In genomic region chr9:114847492-114848417, GRCh38 we compare ENCODE assay signal across 17 cellular contexts. TPM values are rescaled to one million over a fixed set of nuclear protein-coding genes. Genes with fewer than 3 reads are reported as not detected.
DNase-seq lines count a peak whose midpoint lies in the region; ATAC-seq, FAIRE-seq and TF ChIP-seq lines count a peak whose summit lies in the region.
"Had no signal": no experiment of that assay in that cellular context is flagged by ENCODE, and none has a peak within 500 bp of the region (broad histone marks: within the 10 kb centered on the region; RNA-seq: fewer than 3 reads in every experiment).

No MANE protein-coding gene starts in this region.

- H3K9me3 ChIP-seq in IMR-90 (ENCODE audit: control insufficient read depth, insufficient read depth, low read length) (no peaks in the 10 kb centered on the region), K562 (replicated peaks; ENCODE audit: control insufficient read depth, insufficient read depth, low read depth, low read length) (no peaks in the 10 kb centered on the region)
- H3K9me3 ChIP-seq: Caco-2 had no signal

- CTCF ChIA-PET in IMR-90 (lab: Yijun Ruan, JAX), result no interaction called here
- CTCF ChIA-PET in K562 (lab: Yijun Ruan, JAX; ENCODE audit: low intra/inter-chr PET ratio), result no interaction called here

- no peak overlapping the region for H3K27ac ChIP-seq in IMR-90 (ENCODE audit: insufficient read depth, low read length)
- H3K27ac ChIP-seq in K562 (ENCODE audit: extremely low read depth, low read depth, low read length), result no peak overlapping the region
- H3K27ac ChIP-seq: C4-2B had no signal

- no peak overlapping the region for H4K5ac ChIP-seq in IMR-90 (ENCODE audit: low read depth, low read length)

- H2AK9ac ChIP-seq in IMR-90 (replicated peaks; ENCODE audit: low read depth, low read length, poor library complexity), result no peak overlapping the region

- H4K91ac ChIP-seq in IMR-90 (ENCODE audit: insufficient read depth, low read depth, low read length), result no peak overlapping the region

- no peak overlapping the region for H3K23ac ChIP-seq in IMR-90 (ENCODE audit: low read depth, low read length)

- FAIRE-seq in K562 (lab: Jason Lieb, UNC), result no peak
- FAIRE-seq: A204.1, D721Med, G401.6, GM12891, GM19239, H1 had no signal

- no peaks in the 10 kb centered on the region for H3K79me2 ChIP-seq in K562 (ENCODE audit: control insufficient read depth, insufficient read depth, low read length)

- H3K9ac ChIP-seq in IMR-90 (ENCODE audit: low read depth, low read length), result no peak overlapping the region
- no peak overlapping the region for H3K9ac ChIP-seq in K562 (ENCODE audit: insufficient read depth in 1 of 2, low read depth in 2 of 2, low read length in 2 of 2)

- no peak overlapping the region for H2BK15ac ChIP-seq in IMR-90 (ENCODE audit: low read depth, low read length)

- POLR2A ChIA-PET in IMR-90 (lab: Charles Lee; ENCODE audit: unreplicated experiment), result no interaction called here
- POLR2A ChIA-PET in K562 (lab: Yijun Ruan, JAX), result interaction anchor here (1.2 kb wide), 1 partner anchor 10 kb away, joined by 3 read pairs; no protein-coding TSS in a partner anchor

- no peak for DNase-seq in activated naive CD8-positive, alpha-beta T cell treated with anti-CD3 and anti-CD28 coated beads, Interleukin-2, amount 50 U/mL, for 24 hours
- no peak for DNase-seq in activated naive CD8-positive, alpha-beta T cell treated with anti-CD3 and anti-CD28 coated beads for 36 hours
- DNase-seq in IMR-90, result no peak
- no peak for DNase-seq in K562 (ENCODE audit: extremely low read depth in 1 of 4, low spot score in 3 of 4)
- DNase-seq: AML-193; Caco-2; CD4-positive, alpha-beta T cell; H9 had no signal

- no peak overlapping the region for H3K4me3 Mint-ChIP-seq in activated naive CD8-positive, alpha-beta T cell treated with anti-CD3 and anti-CD28 coated beads, Interleukin-2, amount 50 U/mL, for 24 hours
- no peak overlapping the region for H3K4me3 Mint-ChIP-seq in activated naive CD8-positive, alpha-beta T cell treated with anti-CD3 and anti-CD28 coated beads for 36 hours
- H3K4me3 Mint-ChIP-seq: CD4-positive, alpha-beta T cell; H9 had no signal

- H3K36me3 Mint-ChIP-seq in activated naive CD8-positive, alpha-beta T cell treated with anti-CD3 and anti-CD28 coated beads, Interleukin-2, amount 50 U/mL, for 24 hours (ENCODE audit: low read depth), result no peaks in the 10 kb centered on the region
- H3K36me3 Mint-ChIP-seq in activated naive CD8-positive, alpha-beta T cell treated with anti-CD3 and anti-CD28 coated beads for 36 hours, result peaks cover 2% of the 10 kb centered on the region

- H3K9me3 Mint-ChIP-seq in activated naive CD8-positive, alpha-beta T cell treated with anti-CD3 and anti-CD28 coated beads, Interleukin-2, amount 50 U/mL, for 24 hours, result peaks cover 6% of the 10 kb centered on the region
- H3K9me3 Mint-ChIP-seq in activated naive CD8-positive, alpha-beta T cell treated with anti-CD3 and anti-CD28 coated beads for 36 hours, result peaks cover 2% of the 10 kb centered on the region
- H3K9me3 Mint-ChIP-seq: CD4-positive, alpha-beta T cell; H9 had no signal

- no peak overlapping the region for H3K4ac ChIP-seq in IMR-90 (ENCODE audit: low read depth, low read length)

- no peak overlapping the region for H3K14ac ChIP-seq in IMR-90 (replicated peaks; ENCODE audit: low read depth, low read length)

- H2AK5ac ChIP-seq in IMR-90 (ENCODE audit: low read depth, low read length), result no peak overlapping the region

- H3K56ac ChIP-seq in IMR-90 (ENCODE audit: extremely low read depth, insufficient read depth, low read length), result no peak overlapping the region

- H3K27me3 Mint-ChIP-seq in activated naive CD8-positive, alpha-beta T cell treated with anti-CD3 and anti-CD28 coated beads, Interleukin-2, amount 50 U/mL, for 24 hours, result no peaks in the 10 kb centered on the region
- no peaks in the 10 kb centered on the region for H3K27me3 Mint-ChIP-seq in activated naive CD8-positive, alpha-beta T cell treated with anti-CD3 and anti-CD28 coated beads for 36 hours
- H3K27me3 Mint-ChIP-seq: CD4-positive, alpha-beta T cell had no signal

- H3K4me1 Mint-ChIP-seq in activated naive CD8-positive, alpha-beta T cell treated with anti-CD3 and anti-CD28 coated beads, Interleukin-2, amount 50 U/mL, for 24 hours, result peaks cover 25% of the 10 kb centered on the region
- H3K4me1 Mint-ChIP-seq in activated naive CD8-positive, alpha-beta T cell treated with anti-CD3 and anti-CD28 coated beads for 36 hours, result peaks cover 16% of the 10 kb centered on the region

- no peak overlapping the region for H4K8ac ChIP-seq in IMR-90 (ENCODE audit: low read depth in 2 of 2, low read length in 2 of 2)

- H3K27ac Mint-ChIP-seq in activated naive CD8-positive, alpha-beta T cell treated with anti-CD3 and anti-CD28 coated beads, Interleukin-2, amount 50 U/mL, for 24 hours, result no peak overlapping the region
- H3K27ac Mint-ChIP-seq in activated naive CD8-positive, alpha-beta T cell treated with anti-CD3 and anti-CD28 coated beads for 36 hours, result no peak overlapping the region
- H3K27ac Mint-ChIP-seq: CD4-positive, alpha-beta T cell; H9 had no signal

- peaks cover 4% of the 10 kb centered on the region; the same call in 1 of the 2 replicates for H3K27me3 ChIP-seq in IMR-90 (ENCODE audit: control insufficient read depth, insufficient read depth, low read length)
- no peaks in the 10 kb centered on the region for H3K27me3 ChIP-seq in K562 (ENCODE audit: control insufficient read depth in 2 of 2, insufficient read depth in 2 of 2, low read length in 2 of 2)

- no peaks in the 10 kb centered on the region for H3K36me3 ChIP-seq in IMR-90 (ENCODE audit: control insufficient read depth, insufficient read depth, low read length)
- no peaks in the 10 kb centered on the region for H3K36me3 ChIP-seq in K562 (ENCODE audit: control insufficient read depth, insufficient read depth, low read length)

- TF ChIP-seq EP300 in K562 (IDR thresholded peaks at IDR 0.05; ENCODE audit: low read length), result no peak

- H3K4me1 ChIP-seq in IMR-90 (ENCODE audit: control insufficient read depth, insufficient read depth, low read length), result peaks cover 10% of the 10 kb centered on the region
- no peaks in the 10 kb centered on the region for H3K4me1 ChIP-seq in K562 (replicated peaks in 1 of 2; ENCODE audit: control insufficient read depth in 2 of 2, insufficient read depth in 2 of 2, low read length in 2 of 2)

- dilution Hi-C loops in IMR-90 (cut with HindIII; ENCODE audit: low sequenced_read_pairs, unreplicated experiment), result no loop called here

- no CpG with 5 or more reads among the region's 4 CpGs for WGBS in IMR-90 (ENCODE audit: extremely low coverage in 2 of 2, insufficient read length in 1 of 2), 2 experiments
- 2% methylated on average over 4 of the region's 4 CpGs for WGBS in K562 (ENCODE audit: insufficient coverage, low coverage, missing lambda C conversion rate)

- H3K18ac ChIP-seq in IMR-90 (ENCODE audit: low read depth, low read length), result no peak overlapping the region

- no peak overlapping the region for H3K4me2 ChIP-seq in IMR-90 (ENCODE audit: low read depth, low read length)
- H3K4me2 ChIP-seq in K562 (ENCODE audit: insufficient read depth, low read length), result no peak overlapping the region

- H4K20me1 ChIP-seq in IMR-90 (ENCODE audit: insufficient read depth, low read length) (no peaks in the 10 kb centered on the region), K562 (replicated peaks; ENCODE audit: control insufficient read depth, insufficient read depth, low read length) (no peaks in the 10 kb centered on the region)

- TF ChIP-seq POLR2A in IMR-90 (IDR thresholded peaks at IDR 0.05; ENCODE audit: low read depth, low read length) (no peak), K562 (conservative IDR thresholded peaks at IDR 0.05) (no peak)

- TF ChIP-seq CTCF in IMR-90 (conservative IDR thresholded peaks at IDR 0.05; ENCODE audit: low read depth, low read length) (no peak), K562 (IDR thresholded peaks at IDR 0.05 in 2 of 3, conservative IDR thresholded peaks at IDR 0.05 in 1 of 3; ENCODE audit: insufficient read depth in 2 of 3, low read depth in 1 of 3, low read length in 3 of 3) (no peak)

- TF ChIP-seq RAD21 in IMR-90 (IDR thresholded peaks at IDR 0.05; ENCODE audit: low read length), result no peak
- TF ChIP-seq RAD21 in K562 (CRISPR knock-in tag; conservative IDR thresholded peaks at IDR 0.05 in 1 of 2, IDR thresholded peaks at IDR 0.05 in 1 of 2), result no peak

- H2BK20ac ChIP-seq in IMR-90 (ENCODE audit: low read depth, low read length), result no peak overlapping the region

- no peak overlapping the region for H3K4me3 ChIP-seq in IMR-90 (ENCODE audit: insufficient read depth, low read depth, low read length)
- H3K4me3 ChIP-seq in K562, result no peak overlapping the region

- H2BK120ac ChIP-seq in IMR-90 (ENCODE audit: low read depth, low read length), result no peak overlapping the region

- H2AFZ ChIP-seq in IMR-90 (replicated peaks; ENCODE audit: low read length, poor library complexity) (no peak overlapping the region), K562 (ENCODE audit: low read depth, low read length) (no peak overlapping the region)

- in situ Hi-C loops in IMR-90 (cut with MboI; ENCODE audit: low sequenced_read_pairs) (no loop called here), K562 (cut with MboI) (no loop called here)

- ATAC-seq in activated naive CD8-positive, alpha-beta T cell treated with anti-CD3 and anti-CD28 coated beads, Interleukin-2, amount 50 U/mL, for 24 hours, result peak; percentile 61
- ATAC-seq in IMR-90 (ENCODE audit: low read depth) (no peak), K562 (no peak), HG02798 (IDR thresholded peaks at IDR 0.05; ENCODE audit: poor library complexity, unreplicated experiment) (no peak), HG03342 (IDR thresholded peaks at IDR 0.05; ENCODE audit: unreplicated experiment) (no peak)

- no peaks in the 10 kb centered on the region for H3K79me1 ChIP-seq in IMR-90 (ENCODE audit: low read depth in 1 of 2, low read length in 2 of 2)

- no peak overlapping the region for H2BK5ac ChIP-seq in IMR-90 (ENCODE audit: low read depth, low read length, poor library complexity, severe bottlenecking)

- no peaks in the 10 kb centered on the region for H3K9me1 ChIP-seq in IMR-90 (ENCODE audit: insufficient read depth, low read length)
- H3K9me1 ChIP-seq in K562 (ENCODE audit: control insufficient read depth, insufficient read depth, low read length), result no peaks in the 10 kb centered on the region

- intact Hi-C loops in IMR-90 (cut with micrococcal nuclease) (no loop called here), K562 (cut with micrococcal nuclease) (no loop called here)

- BruUV-seq in IMR-90 (replicated peaks; lab: Mats Ljungman, UMichigan) (no TSS peak), K562 (replicated peaks; lab: Mats Ljungman, UMichigan) (no TSS peak)

RNA-seq across cellular contexts. Expression of gene TNFSF15, which starts 41.9 kb away (rescaled TPM):
- total RNA-seq in activated naive CD8-positive, alpha-beta T cell treated with anti-CD3 and anti-CD28 coated beads for 36 hours, result 1 to 10 TPM; 2.3 to 2.4 TPM
- under 0.01 and 0.18 TPM in 2 replicates for total RNA-seq in IMR-90 (2012; rRNA removed)
- 0.01 and 0.03 TPM in 2 replicates for polyA plus RNA-seq in IMR-90 (2012; rRNA removed)
- 0.01 TPM in 1 of 2 replicates, not detected in the other for polyA plus RNA-seq in IMR-90 (2012; cell fraction: cytosol; rRNA removed)
- 0.01 and 0.03 TPM in 2 replicates for polyA plus RNA-seq in IMR-90 (2012; cell fraction: nucleus; rRNA removed; ENCODE audit: low replicate concordance)
- total RNA-seq in K562 (2011; cell fraction: chromatin; rRNA removed; ENCODE audit: low replicate concordance), result not detected in 2 replicates
- not detected in 2 replicates for total RNA-seq in K562 (2011; cell fraction: nucleolus; rRNA removed)
- not detected in 2 replicates for total RNA-seq in K562 (2011; cell fraction: nucleoplasm; rRNA removed)
- not detected in 2 replicates for total RNA-seq in K562 (2014; rRNA removed)
- total RNA-seq in K562 (2014; rRNA removed; fragmentation: Illumina TruSeq; extraction: Trizol), result not detected in 2 replicates
- total RNA-seq in K562 (2015; rRNA removed; fragmentation: Illumina TruSeq; extraction: Trizol), result not detected in 2 replicates
- total RNA-seq in K562 (2021), result not detected in 2 replicates
- polyA plus RNA-seq in K562 (2011; rRNA removed), result not detected in 2 replicates
- not detected in 2 replicates for polyA plus RNA-seq in K562 (2011; cell fraction: cytosol; rRNA removed)
- polyA plus RNA-seq in K562 (2011; cell fraction: nucleus; rRNA removed), result not detected in 2 replicates
- polyA plus RNA-seq in K562 (2012), result 0.01 TPM in 1 of 2 replicates, not detected in the other
- polyA plus RNA-seq in K562 (2014; fragmentation: Illumina TruSeq; extraction: Trizol), result not detected in 2 replicates
- not detected for polyA plus RNA-seq in K562 (2014; fragmentation: Nextera tagmentation; extraction: Ambion mirVana)
- polyA plus RNA-seq in K562 (2014; rRNA removed), result not detected in 2 replicates
- polyA minus RNA-seq in K562 (2011; rRNA and poly(A)+ RNA removed), result not detected in 2 replicates
- not detected in 2 replicates for polyA minus RNA-seq in K562 (2011; cell fraction: cytosol; rRNA and poly(A)+ RNA removed)
- polyA minus RNA-seq in K562 (2011; cell fraction: nucleus; rRNA and poly(A)+ RNA removed), result not detected in 2 replicates
- total RNA-seq: CD4-positive, alpha-beta T cell; H9 had no signal
